16 cellular contexts compared by ENCODE assay signal in the genomic region with DNA sequence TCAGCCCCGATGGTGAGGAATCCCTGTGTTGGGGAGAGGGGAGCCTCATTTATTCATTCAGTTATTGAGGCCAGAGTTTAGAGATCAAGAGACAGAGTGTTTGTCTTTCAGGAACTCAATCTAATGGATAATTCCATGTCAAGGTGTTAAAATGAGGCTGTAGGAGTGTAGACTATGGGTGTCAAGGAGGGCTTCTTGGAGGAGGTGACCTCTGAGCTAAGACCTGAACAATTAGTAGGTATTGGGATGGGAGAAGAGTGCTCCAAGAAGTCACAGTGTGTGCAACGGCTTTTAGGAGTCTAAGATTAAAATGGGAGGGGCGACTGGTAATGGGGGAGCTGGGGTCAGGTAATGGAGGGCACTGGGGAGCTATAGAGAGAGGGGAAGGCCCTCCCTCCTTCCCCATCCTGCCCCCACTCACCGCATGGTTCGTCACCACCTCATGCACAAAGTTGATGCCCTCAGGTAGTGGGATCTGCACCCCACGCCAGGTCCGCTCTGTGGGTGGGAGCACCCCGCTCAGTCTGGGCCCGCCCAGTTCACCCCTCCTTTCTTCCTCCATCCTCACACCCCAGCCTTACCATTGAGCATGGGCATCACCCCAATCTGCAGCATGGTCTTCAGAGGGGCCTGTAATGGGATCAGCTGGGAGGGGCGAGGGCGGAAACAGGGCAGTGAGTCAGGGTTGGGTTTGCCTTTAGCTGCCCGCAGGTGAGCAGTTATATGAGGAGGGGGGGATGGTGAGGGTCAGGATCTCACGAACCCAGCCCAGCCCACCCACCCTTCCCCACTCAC. TPM values are rescaled to one million over a fixed set of nuclear protein-coding genes. Genes with fewer than 3 reads are reported as not detected.
DNase-seq lines count a peak whose midpoint lies in the region; ATAC-seq and TF ChIP-seq lines count a peak whose summit lies in the region.
"Had no signal": no experiment of that assay in that cellular context is flagged by ENCODE, and none has a peak within 500 bp of the region (broad histone marks: within the 10 kb centered on the region; RNA-seq: fewer than 3 reads in every experiment).

No MANE protein-coding gene starts in this region.

- H2AFZ ChIP-seq in osteoblast (ENCODE audit: low read length) = no peak overlapping the region

- H3K36me3 ChIP-seq in osteoblast (ENCODE audit: insufficient read depth, low read length) = peaks cover 40% of the 10 kb centered on the region
- peaks cover 0 to 2% of the 10 kb centered on the region in 2 donors for H3K36me3 ChIP-seq in aorta (ENCODE audit: control insufficient read depth in 1 of 2, insufficient read depth in 2 of 2, low read length in 1 of 2)

- DNase-seq in activated CD4-positive, alpha-beta T cell treated with anti-CD3 and anti-CD28 coated beads, Interleukin-2, amount 10 ng/mL, durations not matched to agents 24 days and 14 days = no peak
- no peak for DNase-seq in activated CD4-positive, alpha-beta T cell treated with anti-CD3 and anti-CD28 coated beads, Interleukin-2, amount 50 U/mL, for 4 hours
- peak; percentile 27 for DNase-seq in osteoblast (ENCODE audit: insufficient read length, low spot score, missing footprints)
- no peak for DNase-seq in aorta
- no peak for DNase-seq in globus pallidus (ENCODE audit: low spot score)
- no peak for DNase-seq in erythroblast (lab: John Stamatoyannopoulos, UW)
- no peak for DNase-seq in HT-29 (ENCODE audit: low spot score)
- DNase-seq: ACHN; CD4-positive, CD25-positive, alpha-beta regulatory T cell; DMS53; GF-D8; HCEC 1CT; HFFc6 had no signal

- H3K27me3 ChIP-seq in osteoblast (ENCODE audit: insufficient read depth, low read length) (no peaks in the 10 kb centered on the region), aorta (ENCODE audit: control insufficient read depth in 1 of 2, insufficient read depth in 2 of 2, low read length in 1 of 2) (no peaks in the 10 kb centered on the region)
- H3K27me3 ChIP-seq: BLaER1 treated with 17β-estradiol and CSF1 and Interleukin-3, amounts not matched to agents 10 nM and 100 nM had no signal

- H3K27ac ChIP-seq in osteoblast (ENCODE audit: low read depth, low read length) = no peak overlapping the region
- no peak overlapping the region for H3K27ac ChIP-seq in aorta (ENCODE audit: low read depth in 1 of 2, low read length in 2 of 2)
- H3K27ac ChIP-seq: 22Rv1; BLaER1 treated with 17β-estradiol and CSF1 and Interleukin-3, amounts not matched to agents 10 nM and 100 nM had no signal

- H3K4me2 ChIP-seq in osteoblast (ENCODE audit: insufficient read depth, low read length) = no peak overlapping the region
- H3K4me2 ChIP-seq: BLaER1 treated with 17β-estradiol and CSF1 and Interleukin-3, amounts not matched to agents 10 nM and 100 nM had no signal

- H3K9me3 ChIP-seq in osteoblast (ENCODE audit: low read depth, low read length) = no peaks in the 10 kb centered on the region
- no peaks in the 10 kb centered on the region for H3K9me3 ChIP-seq in aorta (ENCODE audit: control insufficient read depth, low read length)
- H3K9me3 ChIP-seq: BLaER1 treated with 17β-estradiol and CSF1 and Interleukin-3, amounts not matched to agents 10 nM and 100 nM had no signal

- peaks cover 8% of the 10 kb centered on the region for H4K20me1 ChIP-seq in osteoblast (ENCODE audit: insufficient read depth, low read length)

- TF ChIP-seq CTCF in osteoblast (IDR thresholded peaks at IDR 0.05; ENCODE audit: extremely low read depth, low read depth, low read length) = no peak

- intact Hi-C loops in activated CD4-positive, alpha-beta T cell treated with anti-CD3 and anti-CD28 coated beads, Interleukin-2, amount 10 ng/mL, durations not matched to agents 24 days and 14 days (cut with micrococcal nuclease) = no loop called here
- intact Hi-C loops in aorta (cut with DNase I) = no loop called here

- WGBS in aorta, 2 donors = 86 to 87% methylated on average over 13 of the region's 13 CpGs

- H3K4me1 Mint-ChIP-seq in activated CD4-positive, alpha-beta T cell treated with anti-CD3 and anti-CD28 coated beads, Interleukin-2, amount 10 ng/mL, durations not matched to agents 24 days and 14 days = no peaks in the 10 kb centered on the region

- H3K27me3 Mint-ChIP-seq in activated CD4-positive, alpha-beta T cell treated with anti-CD3 and anti-CD28 coated beads, Interleukin-2, amount 10 ng/mL, durations not matched to agents 24 days and 14 days = no peaks in the 10 kb centered on the region
- H3K27me3 Mint-ChIP-seq: CD4-positive, CD25-positive, alpha-beta regulatory T cell had no signal

- peak overlapping the region; percentile 7 for H3K27ac Mint-ChIP-seq in activated CD4-positive, alpha-beta T cell treated with anti-CD3 and anti-CD28 coated beads, Interleukin-2, amount 10 ng/mL, durations not matched to agents 24 days and 14 days
- H3K27ac Mint-ChIP-seq: HFFc6 had no signal

- H3K4me1 ChIP-seq in osteoblast (ENCODE audit: insufficient read depth, low read length) (no peaks in the 10 kb centered on the region), aorta (ENCODE audit: control insufficient read depth in 1 of 2, insufficient read depth in 2 of 2, low read length in 2 of 2) (no peaks in the 10 kb centered on the region)

- no peak for TF ChIP-seq POLR2A in erythroblast (IDR thresholded peaks at IDR 0.05; ENCODE audit: low read length)

- no peak overlapping the region for H3K4me3 ChIP-seq in osteoblast (ENCODE audit: insufficient read depth, low read length)
- H3K4me3 ChIP-seq in aorta (ENCODE audit: low read length in 2 of 2) = no peak overlapping the region
- H3K4me3 ChIP-seq: BLaER1 treated with 17β-estradiol and CSF1 and Interleukin-3, amounts not matched to agents 10 nM and 100 nM had no signal

- peak; percentile 19 for ATAC-seq in esophagus mucosa
- peak; percentile 8 for ATAC-seq in aorta (ENCODE audit: low FRiP score)

- H3K79me2 ChIP-seq in osteoblast (ENCODE audit: insufficient read depth, low read length) = peaks cover 5% of the 10 kb centered on the region

- no peaks in the 10 kb centered on the region for H3K9me3 Mint-ChIP-seq in activated CD4-positive, alpha-beta T cell treated with anti-CD3 and anti-CD28 coated beads, Interleukin-2, amount 10 ng/mL, durations not matched to agents 24 days and 14 days
- H3K9me3 Mint-ChIP-seq: CD4-positive, CD25-positive, alpha-beta regulatory T cell; HFFc6 had no signal

- H3K4me3 Mint-ChIP-seq in activated CD4-positive, alpha-beta T cell treated with anti-CD3 and anti-CD28 coated beads, Interleukin-2, amount 10 ng/mL, durations not matched to agents 24 days and 14 days = no peak overlapping the region
- H3K4me3 Mint-ChIP-seq: HFFc6 had no signal

- H3K36me3 Mint-ChIP-seq in activated CD4-positive, alpha-beta T cell treated with anti-CD3 and anti-CD28 coated beads, Interleukin-2, amount 10 ng/mL, durations not matched to agents 24 days and 14 days (ENCODE audit: low read depth) = peaks cover 5% of the 10 kb centered on the region

RNA-seq across cellular contexts. Expression of a gene that starts 8.1 kb away (rescaled TPM):
- total RNA-seq in activated CD4-positive, alpha-beta T cell treated with anti-CD3 and anti-CD28 coated beads, Interleukin-2, amount 10 ng/mL, durations not matched to agents 24 days and 14 days = 48.7 and 50.8 TPM in 2 replicates
- 57.4 TPM for total RNA-seq in esophagus mucosa
- 157 and 181 TPM in 2 replicates for total RNA-seq in osteoblast
- total RNA-seq in aorta = 100 to 1,000 TPM in 1 of 2 donors, 10 to 100 TPM in 1; 83.4 to 140 TPM
- 100 to 1,000 TPM in 1 of 2 donors, 10 to 100 TPM in 1; 37.9 to 175 TPM for polyA plus RNA-seq in aorta
- 151 and 162 TPM in 2 replicates for total RNA-seq in HT-29 (2014; rRNA removed; shearing (Covaris generic))

RNA-seq across cellular contexts. Expression of a gene that starts 8.2 kb away (rescaled TPM):
- total RNA-seq in activated CD4-positive, alpha-beta T cell treated with anti-CD3 and anti-CD28 coated beads, Interleukin-2, amount 10 ng/mL, durations not matched to agents 24 days and 14 days = 2.0 and 2.4 TPM in 2 replicates
- total RNA-seq in esophagus mucosa = 1.9 TPM
- total RNA-seq in osteoblast = 4.7 and 7.1 TPM in 2 replicates
- 10 to 100 TPM in 1 of 2 donors, 1 to 10 TPM in 1; 9.9 to 32.9 TPM for total RNA-seq in aorta
- polyA plus RNA-seq in aorta = 1 to 10 TPM; 2.0 to 7.0 TPM
- 8.9 and 11.4 TPM in 2 replicates for total RNA-seq in HT-29 (2014; rRNA removed; shearing (Covaris generic))

RNA-seq across cellular contexts. Expression of a gene that starts 11.8 kb away (rescaled TPM):
- total RNA-seq in activated CD4-positive, alpha-beta T cell treated with anti-CD3 and anti-CD28 coated beads, Interleukin-2, amount 10 ng/mL, durations not matched to agents 24 days and 14 days = 0.47 and 1.8 TPM in 2 replicates
- 0.76 TPM for total RNA-seq in esophagus mucosa
- total RNA-seq in osteoblast = 1.2 and 1.4 TPM in 2 replicates
- total RNA-seq in aorta = 1 to 10 TPM; 2.9 to 8.6 TPM
- polyA plus RNA-seq in aorta = 1 to 10 TPM in 1 of 2 donors, not detected in 1; 2.3 TPM
- total RNA-seq in HT-29 (2014; rRNA removed; shearing (Covaris generic)) = 7.1 and 10.4 TPM in 2 replicates
- polyA plus RNA-seq: CD4-positive, CD25-positive, alpha-beta regulatory T cell had no signal

RNA-seq across cellular contexts. Expression of a gene that starts 12.7 kb away (rescaled TPM):
- 3.2 and 4.0 TPM in 2 replicates for total RNA-seq in activated CD4-positive, alpha-beta T cell treated with anti-CD3 and anti-CD28 coated beads, Interleukin-2, amount 10 ng/mL, durations not matched to agents 24 days and 14 days
- total RNA-seq in esophagus mucosa (46.7 TPM), osteoblast (15.3 and 21.7 TPM in 2 replicates), aorta (100 to 1,000 TPM; 113 to 445 TPM)
- 100 to 1,000 TPM in 1 of 2 donors, 10 to 100 TPM in 1; 80.7 to 103 TPM for polyA plus RNA-seq in aorta
- total RNA-seq in HT-29 (2014; rRNA removed; shearing (Covaris generic)) = 1.0 and 2.1 TPM in 2 replicates

RNA-seq across cellular contexts. Expression of a gene that starts 18.2 kb away (rescaled TPM):
- 9.4 and 10.4 TPM in 2 replicates for total RNA-seq in activated CD4-positive, alpha-beta T cell treated with anti-CD3 and anti-CD28 coated beads, Interleukin-2, amount 10 ng/mL, durations not matched to agents 24 days and 14 days
- total RNA-seq in esophagus mucosa = 7.2 TPM
- total RNA-seq in osteoblast = 7.6 and 8.8 TPM in 2 replicates
- 1 to 10 TPM; 5.3 to 8.2 TPM for total RNA-seq in aorta
- 1 to 10 TPM; 2.9 to 3.4 TPM for polyA plus RNA-seq in aorta
- 16.1 and 20.2 TPM in 2 replicates for total RNA-seq in HT-29 (2014; rRNA removed; shearing (Covaris generic))
